In genomic region chr12:103905730-103906349, GRCh38 we compare ENCODE assay signal across 21 cellular contexts. TPM values are rescaled to one million over a fixed set of nuclear protein-coding genes. Genes with fewer than 3 reads are reported as not detected.
DNase-seq lines count a peak whose midpoint lies in the region; ATAC-seq, FAIRE-seq and TF ChIP-seq lines count a peak whose summit lies in the region.
"Had no signal": no experiment of that assay in that cellular context is flagged by ENCODE, and none has a peak within 500 bp of the region (broad histone marks: within the 10 kb centered on the region; RNA-seq: fewer than 3 reads in every experiment).

No MANE protein-coding gene starts in this region.

- TF ChIP-seq CTCF in SK-N-SH (IDR thresholded peaks at IDR 0.05) (no peak), activated B cell treated with CpG ODN at 0.5 μM for 24 hours (IDR thresholded peaks at IDR 0.05) (no peak), epithelial cell of esophagus (IDR thresholded peaks at IDR 0.05; ENCODE audit: insufficient read depth, low read depth, low read length, missing control alignments) (no peak), pancreas (IDR thresholded peaks at IDR 0.05) (no peak)

- intact Hi-C loops in activated B cell treated with CpG ODN at 0.5 μM for 24 hours (cut with micrococcal nuclease) = no loop called here
- intact Hi-C loops in pancreas (cut with DNase I) = no loop called here

- no peaks in the 10 kb centered on the region for H3F3A ChIP-seq in SK-N-SH (replicated peaks; ENCODE audit: insufficient read depth)

- no peaks in the 10 kb centered on the region for H3K79me2 ChIP-seq in SK-N-SH (ENCODE audit: insufficient read depth)

- no peaks in the 10 kb centered on the region; a peak in 2 of 4 replicates for H3K4me1 ChIP-seq in SK-N-SH (ENCODE audit: control insufficient read depth in 1 of 2, insufficient read depth in 2 of 2, low read depth in 1 of 2, low read length in 1 of 2)
- peaks cover 61% of the 10 kb centered on the region for H3K4me1 ChIP-seq in CD8-positive, alpha-beta memory T cell (ENCODE audit: insufficient read depth, low read length)
- H3K4me1 ChIP-seq in pancreas = no peaks in the 10 kb centered on the region
- H3K4me1 ChIP-seq: body of pancreas, stomach had no signal

- peak overlapping the region; percentile 11; the same call in 1 of the 2 replicates for H2AFZ ChIP-seq in SK-N-SH (ENCODE audit: low read depth)

- FAIRE-seq in pancreas (lab: Jason Lieb, UNC) = no peak
- FAIRE-seq: urothelium cell line had no signal

- peaks cover 46 to 66% (median 52%) of the 10 kb centered on the region in 3 donors for H3K4me1 Mint-ChIP-seq in CD8-positive, alpha-beta memory T cell
- peaks cover 6% of the 10 kb centered on the region for H3K4me1 Mint-ChIP-seq in activated B cell treated with CpG ODN at 0.5 μM for 24 hours

- H3K4me3 Mint-ChIP-seq in CD8-positive, alpha-beta memory T cell = no peak overlapping the region
- H3K4me3 Mint-ChIP-seq in activated B cell treated with CpG ODN at 0.5 μM for 24 hours = no peak overlapping the region
- H3K4me3 Mint-ChIP-seq: natural killer cell treated with Interleukin-12 subunit alpha and Interleukin-12 subunit beta and Interleukin-15 and Interleukin-18, amount 100 ng/mL, for 72 hours; T-helper 2 cell treated with Interferon-gamma antibody and Interleukin-4, amounts not matched to agents 5 μg/mL and 100 μg/mL, for 36 hours had no signal

- H3K4me3 ChIP-seq in SK-N-SH (ENCODE audit: low read depth in 2 of 2, low read length in 1 of 2) (no peak overlapping the region), epithelial cell of esophagus (ENCODE audit: low read length) (no peak overlapping the region), pancreas (no peak overlapping the region)
- no peak overlapping the region for H3K4me3 ChIP-seq in CD8-positive, alpha-beta memory T cell (ENCODE audit: low read length)
- H3K4me3 ChIP-seq: BLaER1 treated with 17β-estradiol and CSF1 and Interleukin-3, amounts not matched to agents 10 nM and 100 nM; body of pancreas; esophagus muscularis mucosa; lower lobe of right lung; stomach had no signal

- no peak overlapping the region for H3K9ac ChIP-seq in SK-N-SH
- H3K9ac ChIP-seq: BLaER1 treated with 17β-estradiol and CSF1 and Interleukin-3, amounts not matched to agents 10 nM and 100 nM had no signal

- H3K4me2 ChIP-seq in SK-N-SH = no peak overlapping the region
- H3K4me2 ChIP-seq: BLaER1 treated with 17β-estradiol and CSF1 and Interleukin-3, amounts not matched to agents 10 nM and 100 nM had no signal

- no peaks in the 10 kb centered on the region for H3K9me2 ChIP-seq in SK-N-SH

- POLR2A ChIA-PET in SK-N-SH (lab: Yijun Ruan, JAX) = no interaction called here
- POLR2A ChIA-PET in CD8-positive, alpha-beta memory T cell (lab: Charles Lee) = interaction anchor here (0.6 kb wide), 1 partner anchor 16 kb away, joined by 4 read pairs; no protein-coding TSS in a partner anchor
- POLR2A ChIA-PET in activated B cell treated with CpG ODN at 0.5 μM for 24 hours (lab: Charles Lee) = no interaction called here

- H3K27ac Mint-ChIP-seq in CD8-positive, alpha-beta memory T cell = peak overlapping the region; percentile 4 to 91 (median 40)
- peak overlapping the region; percentile 1 for H3K27ac Mint-ChIP-seq in activated B cell treated with CpG ODN at 0.5 μM for 24 hours
- H3K27ac Mint-ChIP-seq: T-helper 2 cell treated with Interferon-gamma antibody and Interleukin-4, amounts not matched to agents 5 μg/mL and 100 μg/mL, for 36 hours had no signal

- H3K9me3 ChIP-seq in SK-N-SH = no peaks in the 10 kb centered on the region
- H3K9me3 ChIP-seq in CD8-positive, alpha-beta memory T cell (ENCODE audit: low read length) = no peaks in the 10 kb centered on the region
- H3K9me3 ChIP-seq in pancreas = no peaks in the 10 kb centered on the region
- H3K9me3 ChIP-seq: body of pancreas, esophagus muscularis mucosa, lower lobe of right lung, stomach had no signal

- peaks cover 0 to 2% (median 0%) of the 10 kb centered on the region in 5 donors for H3K9me3 Mint-ChIP-seq in CD8-positive, alpha-beta memory T cell
- no peaks in the 10 kb centered on the region for H3K9me3 Mint-ChIP-seq in activated B cell treated with CpG ODN at 0.5 μM for 24 hours
- H3K9me3 Mint-ChIP-seq: natural killer cell treated with Interleukin-12 subunit alpha and Interleukin-12 subunit beta and Interleukin-15 and Interleukin-18, amount 100 ng/mL, for 72 hours; T-helper 2 cell treated with Interferon-gamma antibody and Interleukin-4, amounts not matched to agents 5 μg/mL and 100 μg/mL, for 36 hours had no signal

- no peak for TF ChIP-seq EP300 in SK-N-SH (IDR thresholded peaks at IDR 0.05; ENCODE audit: borderline replicate concordance in 1 of 2, low read depth in 1 of 2, low read length in 1 of 2)

- 64% methylated on average over 4 of the region's 4 CpGs for WGBS in SK-N-SH (ENCODE audit: low lambda C conversion rate)
- 70 to 72% methylated on average over 4 of the region's 4 CpGs for WGBS in pancreas, 2 donors

- ATAC-seq in SK-N-SH treated with all-trans-retinoic acid at 6 μM for 48 hours = no peak
- no peak for ATAC-seq in activated B cell treated with CpG ODN at 0.5 μM for 24 hours (ENCODE audit: low read depth)
- ATAC-seq in HG02981 (IDR thresholded peaks at IDR 0.05; ENCODE audit: unreplicated experiment) = no peak
- ATAC-seq in pancreas = no peak
- ATAC-seq: body of pancreas; lower lobe of right lung; natural killer cell treated with Interleukin-12 subunit alpha and Interleukin-12 subunit beta and Interleukin-15 and Interleukin-18, amount 100 ng/mL, for 72 hours had no signal

- H3K36me3 ChIP-seq in SK-N-SH (replicated peaks in 1 of 2; ENCODE audit: control insufficient read depth in 1 of 2, insufficient read depth in 2 of 2, low read length in 1 of 2) (no peaks in the 10 kb centered on the region), pancreas (no peaks in the 10 kb centered on the region)
- no peaks in the 10 kb centered on the region for H3K36me3 ChIP-seq in CD8-positive, alpha-beta memory T cell (ENCODE audit: insufficient read depth, low read length)
- H3K36me3 ChIP-seq: BLaER1 treated with 17β-estradiol and CSF1 and Interleukin-3, amounts not matched to agents 10 nM and 100 nM; esophagus muscularis mucosa; lower lobe of right lung; stomach had no signal

- no peaks in the 10 kb centered on the region for H3K36me3 Mint-ChIP-seq in CD8-positive, alpha-beta memory T cell
- H3K36me3 Mint-ChIP-seq in activated B cell treated with CpG ODN at 0.5 μM for 24 hours (ENCODE audit: low read depth) = no peaks in the 10 kb centered on the region
- H3K36me3 Mint-ChIP-seq: natural killer cell treated with Interleukin-12 subunit alpha and Interleukin-12 subunit beta and Interleukin-15 and Interleukin-18, amount 100 ng/mL, for 72 hours had no signal

- no peaks in the 10 kb centered on the region for H3K27me3 ChIP-seq in SK-N-SH (ENCODE audit: insufficient read depth)
- H3K27me3 ChIP-seq in CD8-positive, alpha-beta memory T cell (ENCODE audit: insufficient read depth, low read length, poor library complexity, severe bottlenecking) = no peaks in the 10 kb centered on the region
- no peaks in the 10 kb centered on the region for H3K27me3 ChIP-seq in pancreas
- H3K27me3 ChIP-seq: BLaER1 treated with 17β-estradiol and CSF1 and Interleukin-3, amounts not matched to agents 10 nM and 100 nM; body of pancreas; esophagus muscularis mucosa; stomach had no signal

- no peak for TF ChIP-seq RAD21 in SK-N-SH (IDR thresholded peaks at IDR 0.05; ENCODE audit: low read length)

- CTCF ChIA-PET in SK-N-SH (lab: Yijun Ruan, JAX) = no interaction called here
- CTCF ChIA-PET in CD8-positive, alpha-beta memory T cell (lab: Charles Lee) = no interaction called here
- CTCF ChIA-PET in activated B cell treated with CpG ODN at 0.5 μM for 24 hours (lab: Charles Lee) = no interaction called here

- DNase-seq in SK-N-SH (no peak), activated B cell treated with CpG ODN at 0.5 μM for 24 hours (no peak), epithelial cell of esophagus (ENCODE audit: low read depth) (peak; percentile 87), pancreas (no peak), putamen (ENCODE audit: low spot score) (no peak)
- no peak for DNase-seq in CD8-positive, alpha-beta memory T cell
- DNase-seq: 8988T; activated CD4-positive, alpha-beta T cell treated with anti-CD3 and anti-CD28 coated beads for 1 hour; body of pancreas; DMS79; glutamatergic neuron; lower lobe of right lung; Right ventricle myocardium superior; stomach had no signal

- no peaks in the 10 kb centered on the region for H4K20me1 ChIP-seq in SK-N-SH (ENCODE audit: insufficient read depth)
- H4K20me1 ChIP-seq: BLaER1 treated with 17β-estradiol and CSF1 and Interleukin-3, amounts not matched to agents 10 nM and 100 nM had no signal

- no peak overlapping the region for H3K27ac ChIP-seq in SK-N-SH (ENCODE audit: low read depth in 2 of 2, low read length in 1 of 2)
- no peak overlapping the region for H3K27ac ChIP-seq in CD8-positive, alpha-beta memory T cell (ENCODE audit: low read depth, low read length)
- H3K27ac ChIP-seq in pancreas = no peak overlapping the region
- H3K27ac ChIP-seq: BLaER1 treated with 17β-estradiol and CSF1 and Interleukin-3, amounts not matched to agents 10 nM and 100 nM; body of pancreas; esophagus muscularis mucosa; lower lobe of right lung; stomach had no signal

- H3K27me3 Mint-ChIP-seq in CD8-positive, alpha-beta memory T cell = peaks cover 0 to 6% of the 10 kb centered on the region in 2 donors
- no peaks in the 10 kb centered on the region for H3K27me3 Mint-ChIP-seq in activated B cell treated with CpG ODN at 0.5 μM for 24 hours

TF ChIP-seq in SK-N-SH, 30 proteins besides CTCF, POLR2A, EP300 and RAD21 (continues in another document):
- TF ChIP-seq FOSL2 (IDR thresholded peaks at IDR 0.05; ENCODE audit: borderline replicate concordance, low read depth) = no peak
- TF ChIP-seq YY1 (IDR thresholded peaks at IDR 0.05; ENCODE audit: low read depth) = no peak

TF ChIP-seq in SK-N-SH treated with all-trans-retinoic acid at 6 μM for 48 hours, 23 proteins besides CTCF, POLR2A, EP300 and RAD21:
- TF ChIP-seq OSR1 (CRISPR knock-in tag; IDR thresholded peaks at IDR 0.05) (no peak), CSDC2 (CRISPR knock-in tag; IDR thresholded peaks at IDR 0.05) (no peak)

RNA-seq across cellular contexts. Expression of gene HSP90B1, which starts 24.4 kb away (rescaled TPM):
- polyA plus RNA-seq in SK-N-SH (2012; rRNA removed) (420 and 482 TPM in 2 replicates), pancreas (100 to 1,000 TPM; 287 to 412 TPM)
- 567 and 850 TPM in 2 replicates for polyA plus RNA-seq in SK-N-SH (2012; cell fraction: cytosol; rRNA removed)
- polyA plus RNA-seq in SK-N-SH (2012; cell fraction: nucleus; rRNA removed) = 246 and 538 TPM in 2 replicates
- 100 to 1,000 TPM; 461 to 488 TPM for total RNA-seq in CD8-positive, alpha-beta memory T cell
- polyA plus RNA-seq in CD8-positive, alpha-beta memory T cell = 348 TPM
- total RNA-seq in activated B cell treated with CpG ODN at 0.5 μM for 24 hours (346 and 368 TPM in 2 replicates), pancreas (100 to 1,000 TPM; 270 to 736 (median 428) TPM)

RNA-seq across cellular contexts. Expression of gene TDG, which starts 59.8 kb away (rescaled TPM):
- polyA plus RNA-seq in SK-N-SH (2012; rRNA removed) (11.3 and 17.9 TPM in 2 replicates), pancreas (10 to 100 TPM in 1 of 2 donors, 1 to 10 TPM in 1; 8.5 to 11.5 TPM)
- polyA plus RNA-seq in SK-N-SH (2012; cell fraction: cytosol; rRNA removed) = 16.7 and 18.8 TPM in 2 replicates
- 9.1 and 20.7 TPM in 2 replicates for polyA plus RNA-seq in SK-N-SH (2012; cell fraction: nucleus; rRNA removed)
- 10 to 100 TPM; 51.2 to 52.6 TPM for total RNA-seq in CD8-positive, alpha-beta memory T cell
- 24.1 TPM for polyA plus RNA-seq in CD8-positive, alpha-beta memory T cell
- total RNA-seq in activated B cell treated with CpG ODN at 0.5 μM for 24 hours (31.5 and 34.2 TPM in 2 replicates), pancreas (10 to 100 TPM in 3 of 6 donors, 1 to 10 TPM in 3; 5.8 to 13.8 (median 8.1) TPM)
